Comparison of ENCODE assay signal across 1 cellular context in the genomic region with DNA sequence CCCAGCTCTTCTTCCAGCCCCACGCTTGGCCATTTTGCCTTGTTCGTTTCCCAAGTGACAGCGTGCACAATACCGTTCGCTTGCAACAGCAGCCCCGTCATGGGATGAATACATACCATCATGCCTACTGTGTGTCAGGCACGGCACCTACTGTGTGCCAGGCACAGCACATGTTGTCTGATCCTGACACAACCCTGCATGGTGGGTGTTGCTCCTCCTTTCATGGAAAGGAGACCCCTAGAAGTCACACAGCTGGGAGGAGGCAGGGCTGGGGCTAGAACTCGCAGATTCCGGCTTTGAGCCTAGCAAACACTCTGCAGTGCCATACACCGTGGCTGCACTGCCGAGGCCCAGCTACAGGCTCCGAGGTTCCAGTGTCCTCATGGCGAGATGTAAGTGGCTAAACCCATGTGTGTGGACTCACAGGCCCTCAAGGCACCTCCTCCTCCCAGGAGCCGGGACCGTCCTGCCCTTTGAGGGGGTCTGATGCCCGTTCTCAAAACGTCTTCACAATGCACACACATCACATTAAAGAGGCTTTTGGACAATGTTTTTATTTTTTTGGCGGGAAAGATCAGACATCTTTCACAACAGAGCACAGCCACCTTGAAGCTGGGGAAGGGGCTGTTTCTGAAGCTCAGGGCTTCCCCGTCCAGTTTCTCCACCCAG.
TF ChIP-seq lines count a peak whose summit lies in the region.

No MANE protein-coding gene starts in this region.

TF ChIP-seq in HepG2, 621 proteins besides CTCF, POLR2A, EP300 and RAD21 (continued from another document and continues in another):
- TF ChIP-seq, protein P1, sequence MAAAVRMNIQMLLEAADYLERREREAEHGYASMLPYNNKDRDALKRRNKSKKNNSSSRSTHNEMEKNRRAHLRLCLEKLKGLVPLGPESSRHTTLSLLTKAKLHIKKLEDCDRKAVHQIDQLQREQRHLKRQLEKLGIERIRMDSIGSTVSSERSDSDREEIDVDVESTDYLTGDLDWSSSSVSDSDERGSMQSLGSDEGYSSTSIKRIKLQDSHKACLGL (CRISPR knock-in tag; IDR thresholded peaks at IDR 0.05), result 0 out of 2 replicates have a peak, but pooled peaks have one; percentile 13
- TF ChIP-seq ZNF547 (CRISPR knock-in tag; IDR thresholded peaks at IDR 0.05), result no peak; the same call in 1 of the 2 replicates
- TF ChIP-seq, protein P2, sequence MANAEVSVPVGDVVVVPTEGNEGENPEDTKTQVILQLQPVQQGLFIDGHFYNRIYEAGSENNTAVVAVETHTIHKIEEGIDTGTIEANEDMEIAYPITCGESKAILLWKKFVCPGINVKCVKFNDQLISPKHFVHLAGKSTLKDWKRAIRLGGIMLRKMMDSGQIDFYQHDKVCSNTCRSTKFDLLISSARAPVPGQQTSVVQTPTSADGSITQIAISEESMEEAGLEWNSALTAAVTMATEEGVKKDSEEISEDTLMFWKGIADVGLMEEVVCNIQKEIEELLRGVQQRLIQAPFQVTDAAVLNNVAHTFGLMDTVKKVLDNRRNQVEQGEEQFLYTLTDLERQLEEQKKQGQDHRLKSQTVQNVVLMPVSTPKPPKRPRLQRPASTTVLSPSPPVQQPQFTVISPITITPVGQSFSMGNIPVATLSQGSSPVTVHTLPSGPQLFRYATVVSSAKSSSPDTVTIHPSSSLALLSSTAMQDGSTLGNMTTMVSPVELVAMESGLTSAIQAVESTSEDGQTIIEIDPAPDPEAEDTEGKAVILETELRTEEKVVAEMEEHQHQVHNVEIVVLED (CRISPR knock-in tag; IDR thresholded peaks at IDR 0.05; ENCODE audit: borderline replicate concordance), result no peak
- TF ChIP-seq EEA1 (CRISPR knock-in tag; IDR thresholded peaks at IDR 0.05; ENCODE audit: borderline replicate concordance), result 0 out of 2 replicates have a peak, but pooled peaks have one; percentile 37
- TF ChIP-seq, protein P3, sequence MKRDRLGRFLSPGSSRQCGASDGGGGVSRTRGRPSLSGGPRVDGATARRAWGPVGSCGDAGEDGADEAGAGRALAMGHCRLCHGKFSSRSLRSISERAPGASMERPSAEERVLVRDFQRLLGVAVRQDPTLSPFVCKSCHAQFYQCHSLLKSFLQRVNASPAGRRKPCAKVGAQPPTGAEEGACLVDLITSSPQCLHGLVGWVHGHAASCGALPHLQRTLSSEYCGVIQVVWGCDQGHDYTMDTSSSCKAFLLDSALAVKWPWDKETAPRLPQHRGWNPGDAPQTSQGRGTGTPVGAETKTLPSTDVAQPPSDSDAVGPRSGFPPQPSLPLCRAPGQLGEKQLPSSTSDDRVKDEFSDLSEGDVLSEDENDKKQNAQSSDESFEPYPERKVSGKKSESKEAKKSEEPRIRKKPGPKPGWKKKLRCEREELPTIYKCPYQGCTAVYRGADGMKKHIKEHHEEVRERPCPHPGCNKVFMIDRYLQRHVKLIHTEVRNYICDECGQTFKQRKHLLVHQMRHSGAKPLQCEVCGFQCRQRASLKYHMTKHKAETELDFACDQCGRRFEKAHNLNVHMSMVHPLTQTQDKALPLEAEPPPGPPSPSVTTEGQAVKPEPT (CRISPR knock-in tag; IDR thresholded peaks at IDR 0.05; ENCODE audit: low read depth), result 0 out of 2 replicates have a peak, but pooled peaks have one; percentile 49
- peak; percentile 90 for TF ChIP-seq ZMYM3 (CRISPR knock-in tag; IDR thresholded peaks at IDR 0.05)
- TF ChIP-seq ZNF451 (CRISPR knock-in tag; IDR thresholded peaks at IDR 0.05), result no peak; the same call in 1 of the 2 replicates
- TF ChIP-seq, protein P4, sequence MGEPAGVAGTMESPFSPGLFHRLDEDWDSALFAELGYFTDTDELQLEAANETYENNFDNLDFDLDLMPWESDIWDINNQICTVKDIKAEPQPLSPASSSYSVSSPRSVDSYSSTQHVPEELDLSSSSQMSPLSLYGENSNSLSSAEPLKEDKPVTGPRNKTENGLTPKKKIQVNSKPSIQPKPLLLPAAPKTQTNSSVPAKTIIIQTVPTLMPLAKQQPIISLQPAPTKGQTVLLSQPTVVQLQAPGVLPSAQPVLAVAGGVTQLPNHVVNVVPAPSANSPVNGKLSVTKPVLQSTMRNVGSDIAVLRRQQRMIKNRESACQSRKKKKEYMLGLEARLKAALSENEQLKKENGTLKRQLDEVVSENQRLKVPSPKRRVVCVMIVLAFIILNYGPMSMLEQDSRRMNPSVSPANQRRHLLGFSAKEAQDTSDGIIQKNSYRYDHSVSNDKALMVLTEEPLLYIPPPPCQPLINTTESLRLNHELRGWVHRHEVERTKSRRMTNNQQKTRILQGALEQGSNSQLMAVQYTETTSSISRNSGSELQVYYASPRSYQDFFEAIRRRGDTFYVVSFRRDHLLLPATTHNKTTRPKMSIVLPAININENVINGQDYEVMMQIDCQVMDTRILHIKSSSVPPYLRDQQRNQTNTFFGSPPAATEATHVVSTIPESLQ (CRISPR knock-in tag; conservative IDR thresholded peaks at IDR 0.05), result no peak
- no peak; the same call in 1 of the 2 replicates for TF ChIP-seq JUN (CRISPR knock-in tag; IDR thresholded peaks at IDR 0.05)
- no peak for TF ChIP-seq KLF11 (CRISPR knock-in tag; IDR thresholded peaks at IDR 0.05)
- TF ChIP-seq, protein P5, sequence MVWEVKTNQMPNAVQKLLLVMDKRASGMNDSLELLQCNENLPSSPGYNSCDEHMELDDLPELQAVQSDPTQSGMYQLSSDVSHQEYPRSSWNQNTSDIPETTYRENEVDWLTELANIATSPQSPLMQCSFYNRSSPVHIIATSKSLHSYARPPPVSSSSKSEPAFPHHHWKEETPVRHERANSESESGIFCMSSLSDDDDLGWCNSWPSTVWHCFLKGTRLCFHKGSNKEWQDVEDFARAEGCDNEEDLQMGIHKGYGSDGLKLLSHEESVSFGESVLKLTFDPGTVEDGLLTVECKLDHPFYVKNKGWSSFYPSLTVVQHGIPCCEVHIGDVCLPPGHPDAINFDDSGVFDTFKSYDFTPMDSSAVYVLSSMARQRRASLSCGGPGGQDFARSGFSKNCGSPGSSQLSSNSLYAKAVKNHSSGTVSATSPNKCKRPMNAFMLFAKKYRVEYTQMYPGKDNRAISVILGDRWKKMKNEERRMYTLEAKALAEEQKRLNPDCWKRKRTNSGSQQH (CRISPR knock-in tag; IDR thresholded peaks at IDR 0.05; ENCODE audit: low read depth), result no peak
- no peak for TF ChIP-seq MED8 (CRISPR knock-in tag; IDR thresholded peaks at IDR 0.05; ENCODE audit: insufficient replicate concordance)
- TF ChIP-seq STAG1 (CRISPR knock-in tag; IDR thresholded peaks at IDR 0.05), result no peak
- TF ChIP-seq CENPT (CRISPR knock-in tag; IDR thresholded peaks at IDR 0.05; ENCODE audit: low read depth), result no peak
- peak; percentile 73 for TF ChIP-seq ZBTB7A (CRISPR knock-in tag; IDR thresholded peaks at IDR 0.05)
- TF ChIP-seq, protein P6, sequence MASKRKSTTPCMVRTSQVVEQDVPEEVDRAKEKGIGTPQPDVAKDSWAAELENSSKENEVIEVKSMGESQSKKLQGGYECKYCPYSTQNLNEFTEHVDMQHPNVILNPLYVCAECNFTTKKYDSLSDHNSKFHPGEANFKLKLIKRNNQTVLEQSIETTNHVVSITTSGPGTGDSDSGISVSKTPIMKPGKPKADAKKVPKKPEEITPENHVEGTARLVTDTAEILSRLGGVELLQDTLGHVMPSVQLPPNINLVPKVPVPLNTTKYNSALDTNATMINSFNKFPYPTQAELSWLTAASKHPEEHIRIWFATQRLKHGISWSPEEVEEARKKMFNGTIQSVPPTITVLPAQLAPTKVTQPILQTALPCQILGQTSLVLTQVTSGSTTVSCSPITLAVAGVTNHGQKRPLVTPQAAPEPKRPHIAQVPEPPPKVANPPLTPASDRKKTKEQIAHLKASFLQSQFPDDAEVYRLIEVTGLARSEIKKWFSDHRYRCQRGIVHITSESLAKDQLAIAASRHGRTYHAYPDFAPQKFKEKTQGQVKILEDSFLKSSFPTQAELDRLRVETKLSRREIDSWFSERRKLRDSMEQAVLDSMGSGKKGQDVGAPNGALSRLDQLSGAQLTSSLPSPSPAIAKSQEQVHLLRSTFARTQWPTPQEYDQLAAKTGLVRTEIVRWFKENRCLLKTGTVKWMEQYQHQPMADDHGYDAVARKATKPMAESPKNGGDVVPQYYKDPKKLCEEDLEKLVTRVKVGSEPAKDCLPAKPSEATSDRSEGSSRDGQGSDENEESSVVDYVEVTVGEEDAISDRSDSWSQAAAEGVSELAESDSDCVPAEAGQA (IDR thresholded peaks at IDR 0.05; ENCODE audit: low read depth), result no peak
- TF ChIP-seq, protein P6 (CRISPR knock-in tag; IDR thresholded peaks at IDR 0.05; ENCODE audit: borderline replicate concordance), result no peak
- TF ChIP-seq SMARCC2 (IDR thresholded peaks at IDR 0.05), result no peak
- TF ChIP-seq, protein P7, sequence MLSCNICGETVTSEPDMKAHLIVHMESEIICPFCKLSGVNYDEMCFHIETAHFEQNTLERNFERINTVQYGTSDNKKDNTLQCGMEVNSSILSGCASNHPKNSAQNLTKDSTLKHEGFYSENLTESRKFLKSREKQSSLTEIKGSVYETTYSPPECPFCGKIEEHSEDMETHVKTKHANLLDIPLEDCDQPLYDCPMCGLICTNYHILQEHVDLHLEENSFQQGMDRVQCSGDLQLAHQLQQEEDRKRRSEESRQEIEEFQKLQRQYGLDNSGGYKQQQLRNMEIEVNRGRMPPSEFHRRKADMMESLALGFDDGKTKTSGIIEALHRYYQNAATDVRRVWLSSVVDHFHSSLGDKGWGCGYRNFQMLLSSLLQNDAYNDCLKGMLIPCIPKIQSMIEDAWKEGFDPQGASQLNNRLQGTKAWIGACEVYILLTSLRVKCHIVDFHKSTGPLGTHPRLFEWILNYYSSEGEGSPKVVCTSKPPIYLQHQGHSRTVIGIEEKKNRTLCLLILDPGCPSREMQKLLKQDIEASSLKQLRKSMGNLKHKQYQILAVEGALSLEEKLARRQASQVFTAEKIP (CRISPR knock-in tag; IDR thresholded peaks at IDR 0.05; ENCODE audit: borderline replicate concordance), result no peak
- TF ChIP-seq ZFP36L1 (CRISPR knock-in tag; IDR thresholded peaks at IDR 0.05), result no peak
- TF ChIP-seq ZSCAN22 (CRISPR knock-in tag; IDR thresholded peaks at IDR 0.05), result no peak
- TF ChIP-seq, protein P8, sequence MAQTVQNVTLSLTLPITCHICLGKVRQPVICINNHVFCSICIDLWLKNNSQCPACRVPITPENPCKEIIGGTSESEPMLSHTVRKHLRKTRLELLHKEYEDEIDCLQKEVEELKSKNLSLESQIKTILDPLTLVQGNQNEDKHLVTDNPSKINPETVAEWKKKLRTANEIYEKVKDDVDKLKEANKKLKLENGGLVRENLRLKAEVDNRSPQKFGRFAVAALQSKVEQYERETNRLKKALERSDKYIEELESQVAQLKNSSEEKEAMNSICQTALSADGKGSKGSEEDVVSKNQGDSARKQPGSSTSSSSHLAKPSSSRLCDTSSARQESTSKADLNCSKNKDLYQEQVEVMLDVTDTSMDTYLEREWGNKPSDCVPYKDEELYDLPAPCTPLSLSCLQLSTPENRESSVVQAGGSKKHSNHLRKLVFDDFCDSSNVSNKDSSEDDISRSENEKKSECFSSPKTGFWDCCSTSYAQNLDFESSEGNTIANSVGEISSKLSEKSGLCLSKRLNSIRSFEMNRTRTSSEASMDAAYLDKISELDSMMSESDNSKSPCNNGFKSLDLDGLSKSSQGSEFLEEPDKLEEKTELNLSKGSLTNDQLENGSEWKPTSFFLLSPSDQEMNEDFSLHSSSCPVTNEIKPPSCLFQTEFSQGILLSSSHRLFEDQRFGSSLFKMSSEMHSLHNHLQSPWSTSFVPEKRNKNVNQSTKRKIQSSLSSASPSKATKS (CRISPR knock-in tag; IDR thresholded peaks at IDR 0.05), result no peak
- TF ChIP-seq, protein P9, sequence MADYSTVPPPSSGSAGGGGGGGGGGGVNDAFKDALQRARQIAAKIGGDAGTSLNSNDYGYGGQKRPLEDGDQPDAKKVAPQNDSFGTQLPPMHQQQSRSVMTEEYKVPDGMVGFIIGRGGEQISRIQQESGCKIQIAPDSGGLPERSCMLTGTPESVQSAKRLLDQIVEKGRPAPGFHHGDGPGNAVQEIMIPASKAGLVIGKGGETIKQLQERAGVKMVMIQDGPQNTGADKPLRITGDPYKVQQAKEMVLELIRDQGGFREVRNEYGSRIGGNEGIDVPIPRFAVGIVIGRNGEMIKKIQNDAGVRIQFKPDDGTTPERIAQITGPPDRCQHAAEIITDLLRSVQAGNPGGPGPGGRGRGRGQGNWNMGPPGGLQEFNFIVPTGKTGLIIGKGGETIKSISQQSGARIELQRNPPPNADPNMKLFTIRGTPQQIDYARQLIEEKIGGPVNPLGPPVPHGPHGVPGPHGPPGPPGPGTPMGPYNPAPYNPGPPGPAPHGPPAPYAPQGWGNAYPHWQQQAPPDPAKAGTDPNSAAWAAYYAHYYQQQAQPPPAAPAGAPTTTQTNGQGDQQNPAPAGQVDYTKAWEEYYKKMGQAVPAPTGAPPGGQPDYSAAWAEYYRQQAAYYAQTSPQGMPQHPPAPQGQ (CRISPR knock-in tag; IDR thresholded peaks at IDR 0.05; ENCODE audit: borderline replicate concordance), result 0 out of 2 replicates have a peak, but pooled peaks have one; percentile 9
- no peak for TF ChIP-seq ZNF672 (CRISPR knock-in tag; IDR thresholded peaks at IDR 0.05)
- no peak for TF ChIP-seq FOXM1 (CRISPR knock-in tag; IDR thresholded peaks at IDR 0.05)
- no peak for TF ChIP-seq ZNF446 (CRISPR knock-in tag; IDR thresholded peaks at IDR 0.05)
